13 cellular contexts compared by ENCODE assay signal in genomic region chr9:81826541-81826906, GRCh38.
A peak's percentile ranks its signal among the peaks of the same experiment; 100 is the strongest.
DNase-seq lines count a peak whose midpoint lies in the region; ATAC-seq, FAIRE-seq and TF ChIP-seq lines count a peak whose summit lies in the region.
"Had no signal": no experiment of that assay in that cellular context is flagged by ENCODE, and none has a peak within 500 bp of the region (broad histone marks: within the 10 kb centered on the region; RNA-seq: fewer than 3 reads in every experiment).

No MANE protein-coding gene starts in this region.

- no peaks in the 10 kb centered on the region for H3K27me3 ChIP-seq in neural progenitor cell
- H3K27me3 ChIP-seq: BLaER1 treated with 17β-estradiol and CSF1 and Interleukin-3, amounts not matched to agents 10 nM and 100 nM had no signal

- peaks cover 40% of the 10 kb centered on the region for H3K4me1 ChIP-seq in neural progenitor cell

- H3K36me3 Mint-ChIP-seq in neural progenitor cell: peaks cover 2% of the 10 kb centered on the region
- H3K36me3 Mint-ChIP-seq: naive B cell had no signal

- peaks cover 13% of the 10 kb centered on the region for H3K27me3 Mint-ChIP-seq in neural progenitor cell (ENCODE audit: insufficient read depth, low read depth)
- H3K27me3 Mint-ChIP-seq: naive B cell; stimulated activated naive CD8-positive, alpha-beta T cell treated with anti-CD3 and anti-CD28 coated beads, Interleukin-15, amount 100 ng/mL, for 72 hours had no signal

- no peaks in the 10 kb centered on the region for H4K20me1 ChIP-seq in neural progenitor cell (ENCODE audit: low read depth)
- H4K20me1 ChIP-seq: BLaER1 treated with 17β-estradiol and CSF1 and Interleukin-3, amounts not matched to agents 10 nM and 100 nM had no signal

- no peaks in the 10 kb centered on the region for H3K9me3 ChIP-seq in neural progenitor cell (ENCODE audit: low read depth)
- H3K9me3 ChIP-seq: BLaER1 treated with 17β-estradiol and CSF1 and Interleukin-3, amounts not matched to agents 10 nM and 100 nM had no signal

- H3K4me3 ChIP-seq in neural progenitor cell: no peak overlapping the region
- H3K4me3 ChIP-seq: BLaER1 treated with 17β-estradiol and CSF1 and Interleukin-3, amounts not matched to agents 10 nM and 100 nM; K562 had no signal

- H3F3A ChIP-seq in neural progenitor cell (ENCODE audit: low read depth): peaks cover 20% of the 10 kb centered on the region

- H3K27ac ChIP-seq in neural progenitor cell: peak overlapping the region; percentile 55
- H3K27ac ChIP-seq: BLaER1 treated with 17β-estradiol and CSF1 and Interleukin-3, amounts not matched to agents 10 nM and 100 nM had no signal

- FAIRE-seq in frontal cortex (lab: Jason Lieb, UNC): peak; percentile 83
- FAIRE-seq: K562 had no signal

- no peak for ATAC-seq in GM21360 (IDR thresholded peaks at IDR 0.05; ENCODE audit: unreplicated experiment)
- ATAC-seq: K562; stimulated activated naive CD8-positive, alpha-beta T cell treated with anti-CD3 and anti-CD28 coated beads, Interleukin-15, amount 100 ng/mL, for 72 hours had no signal

- TF ChIP-seq CTCF in neural progenitor cell (IDR thresholded peaks at IDR 0.05): no peak

- peak overlapping the region; percentile 83 for H3K27ac Mint-ChIP-seq in neural progenitor cell
- H3K27ac Mint-ChIP-seq: naive B cell; stimulated activated naive CD8-positive, alpha-beta T cell treated with anti-CD3 and anti-CD28 coated beads, Interleukin-15, amount 100 ng/mL, for 72 hours had no signal

- H2AFZ ChIP-seq in neural progenitor cell (replicated peaks): no peak overlapping the region

- no peaks in the 10 kb centered on the region for H3K79me2 ChIP-seq in neural progenitor cell (ENCODE audit: low read depth)

- DNase-seq in DMS79 treated with DMSO at 0.1 percent for 48 hours (lab: John Stamatoyannopoulos, UW) (peak; percentile 80), NCI-H748 (lab: John Stamatoyannopoulos, UW; ENCODE audit: unreplicated experiment) (peak; percentile 88), frontal cortex (ENCODE audit: low spot score in 2 of 2) (peak; percentile 61 to 62), neural progenitor cell (ENCODE audit: low spot score) (peak; percentile 34), NCI-H82 treated with DMSO at 0.1 percent for 48 hours (lab: John Stamatoyannopoulos, UW; ENCODE audit: unreplicated experiment) (no peak), iPS-NIHi7 (ENCODE audit: extremely low spot score) (no peak)
- no peak for DNase-seq in activated CD4-positive, alpha-beta T cell treated with anti-CD3 and anti-CD28 coated beads, Interleukin-2, amount 50 U/mL, for 1 hour
- DNase-seq: naive B cell; stimulated activated CD4-positive, alpha-beta T cell treated with anti-CD3 and anti-CD28 coated beads, Interleukin-2, amount 100 ng/mL, for 24 hours; stimulated activated naive CD8-positive, alpha-beta T cell treated with anti-CD3 and anti-CD28 coated beads, Interleukin-15, amount 100 ng/mL, for 72 hours had no signal

- H3K4me2 ChIP-seq in neural progenitor cell: peak overlapping the region; percentile 9
- H3K4me2 ChIP-seq: BLaER1 treated with 17β-estradiol and CSF1 and Interleukin-3, amounts not matched to agents 10 nM and 100 nM had no signal

- peaks cover 71% of the 10 kb centered on the region for H3K4me1 Mint-ChIP-seq in neural progenitor cell
- H3K4me1 Mint-ChIP-seq: stimulated activated naive CD8-positive, alpha-beta T cell treated with anti-CD3 and anti-CD28 coated beads, Interleukin-15, amount 100 ng/mL, for 72 hours had no signal

- peak overlapping the region; percentile 59 for H3K4me3 Mint-ChIP-seq in neural progenitor cell
- H3K4me3 Mint-ChIP-seq: naive B cell; stimulated activated naive CD8-positive, alpha-beta T cell treated with anti-CD3 and anti-CD28 coated beads, Interleukin-15, amount 100 ng/mL, for 72 hours had no signal

- no peaks in the 10 kb centered on the region for H3K36me3 ChIP-seq in neural progenitor cell
- H3K36me3 ChIP-seq: BLaER1 treated with 17β-estradiol and CSF1 and Interleukin-3, amounts not matched to agents 10 nM and 100 nM had no signal

- no peak overlapping the region for H3K9ac ChIP-seq in neural progenitor cell
- H3K9ac ChIP-seq: BLaER1 treated with 17β-estradiol and CSF1 and Interleukin-3, amounts not matched to agents 10 nM and 100 nM had no signal

- peaks cover 2% of the 10 kb centered on the region for H3K9me3 Mint-ChIP-seq in neural progenitor cell
- H3K9me3 Mint-ChIP-seq: naive B cell; stimulated activated naive CD8-positive, alpha-beta T cell treated with anti-CD3 and anti-CD28 coated beads, Interleukin-15, amount 100 ng/mL, for 72 hours had no signal

Comparison
In these comparisons a context has a peak if more than half of its experiments do, and no peak if none do; other contexts are left out.
1. DNase-seq: peak in DMS79 treated with DMSO at 0.1 percent for 48 hours (single experiment), NCI-H748 (single experiment), frontal cortex (2 of 2) and neural progenitor cell (single experiment); none in NCI-H82 treated with DMSO at 0.1 percent for 48 hours (single experiment), activated CD4-positive, alpha-beta T cell treated with anti-CD3 and anti-CD28 coated beads, Interleukin-2, amount 50 U/mL, for 1 hour (single experiment) and iPS-NIHi7 (single experiment).